8 cellular contexts compared by ENCODE assay signal in the genomic region with DNA sequence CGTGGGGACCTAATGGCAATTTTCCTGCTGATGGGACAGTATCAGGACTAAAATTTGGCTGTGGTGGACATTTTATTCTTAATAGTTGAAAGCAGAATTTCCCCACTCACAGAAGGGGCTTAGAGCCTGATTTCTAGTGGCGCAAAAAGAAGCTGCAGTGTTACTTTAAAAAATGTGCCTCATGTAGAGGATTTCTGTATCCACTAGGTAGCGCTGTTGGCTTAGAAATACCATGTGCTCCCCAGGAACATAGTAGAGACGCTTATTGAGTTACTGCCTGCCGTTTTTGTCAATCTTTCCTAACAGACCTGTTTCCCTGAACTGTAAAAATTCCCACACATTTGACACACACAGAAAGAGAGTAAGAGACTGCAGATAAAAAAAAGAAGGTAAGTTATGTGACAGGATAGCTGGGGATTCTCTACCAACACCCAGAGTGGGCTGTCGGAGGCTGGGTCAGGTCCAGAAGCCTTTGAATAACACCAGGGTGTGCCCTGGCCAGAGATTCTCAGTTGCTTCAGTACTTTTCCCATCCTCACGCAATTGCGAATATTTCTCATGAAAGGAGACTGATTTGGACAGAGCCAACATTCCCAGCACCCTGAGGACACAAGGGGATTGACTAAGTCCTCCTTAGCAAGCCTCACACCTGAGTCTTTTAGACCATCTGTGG.
DNase-seq lines count a peak whose midpoint lies in the region; ATAC-seq, FAIRE-seq and TF ChIP-seq lines count a peak whose summit lies in the region.

No MANE protein-coding gene starts in this region.

- peaks cover 3 to 5% (median 4%) of the 10 kb centered on the region in 3 donors for H3K4me1 Mint-ChIP-seq in CD8-positive, alpha-beta memory T cell

- H3K4me3 ChIP-seq in CD8-positive, alpha-beta memory T cell (ENCODE audit: low read length) = no peak overlapping the region
- no peak overlapping the region for H3K4me3 ChIP-seq in astrocyte of the cerebellum (ENCODE audit: low read depth, low read length)
- H3K4me3 ChIP-seq in right cardiac atrium (ENCODE audit: low read length) = peak overlapping the region; percentile 32
- H3K4me3 ChIP-seq in smooth muscle cell = no peak overlapping the region

- H3K27ac ChIP-seq in CD8-positive, alpha-beta memory T cell (ENCODE audit: low read depth, low read length) = no peak overlapping the region
- H3K27ac ChIP-seq in right cardiac atrium (ENCODE audit: low read length) (no peak overlapping the region), smooth muscle cell (ENCODE audit: low read depth) (no peak overlapping the region)

- no peak overlapping the region for H3K9ac ChIP-seq in smooth muscle cell (ENCODE audit: low read depth)

- CTCF ChIA-PET in CD8-positive, alpha-beta memory T cell (lab: Charles Lee) = interaction anchor here (1.0 to 1.5 kb wide), 3 partner anchors 20 to 105 kb away, joined by 3 to 5 read pairs (median 4); no protein-coding TSS in a partner anchor

- no peaks in the 10 kb centered on the region for H4K20me1 ChIP-seq in smooth muscle cell (ENCODE audit: low read depth)

- FAIRE-seq in HTR-8/SVneo (lab: Jason Lieb, UNC) = no peak

- H3K9me3 ChIP-seq in CD8-positive, alpha-beta memory T cell (ENCODE audit: low read length) = no peaks in the 10 kb centered on the region
- H3K9me3 ChIP-seq in right cardiac atrium (ENCODE audit: control insufficient read depth, low read length) (no peaks in the 10 kb centered on the region), smooth muscle cell (replicated peaks; ENCODE audit: low read depth) (no peaks in the 10 kb centered on the region)

- in situ Hi-C loops in astrocyte of the cerebellum (cut with HindIII; ENCODE audit: low sequenced_read_pairs) = no loop called here

- peaks cover 3% of the 10 kb centered on the region in 2 donors for H3K27me3 Mint-ChIP-seq in CD8-positive, alpha-beta memory T cell

- intact Hi-C loops in right cardiac atrium (cut with DNase I) = loop anchor here (5.0 to 10.0 kb wide), 3 partner anchors 95 to 203 kb away; no protein-coding TSS in a partner anchor

- H3K79me2 ChIP-seq in smooth muscle cell (ENCODE audit: low read depth) = no peaks in the 10 kb centered on the region

- H3K4me2 ChIP-seq in smooth muscle cell = no peak overlapping the region

- ATAC-seq in GM18868 (IDR thresholded peaks at IDR 0.05; ENCODE audit: unreplicated experiment) (peak; percentile 87), right cardiac atrium (peak; percentile 67 to 89), GM21825 (IDR thresholded peaks at IDR 0.05; ENCODE audit: unreplicated experiment) (no peak)

- no peaks in the 10 kb centered on the region for H3K36me3 ChIP-seq in CD8-positive, alpha-beta memory T cell (ENCODE audit: insufficient read depth, low read length)
- no peaks in the 10 kb centered on the region for H3K36me3 ChIP-seq in smooth muscle cell (ENCODE audit: low read depth)

- H3K4me1 ChIP-seq in CD8-positive, alpha-beta memory T cell (ENCODE audit: insufficient read depth, low read length) = no peaks in the 10 kb centered on the region
- no peaks in the 10 kb centered on the region for H3K4me1 ChIP-seq in right cardiac atrium (ENCODE audit: control insufficient read depth, insufficient read depth, low read length)
- no peaks in the 10 kb centered on the region for H3K4me1 ChIP-seq in smooth muscle cell (ENCODE audit: low read depth)

- POLR2A ChIA-PET in CD8-positive, alpha-beta memory T cell (lab: Charles Lee) = no interaction called here

- peak in 4 of 5 donors; percentile 6 to 42 (median 28) for DNase-seq in CD8-positive, alpha-beta memory T cell
- DNase-seq in HTR-8/SVneo (ENCODE audit: insufficient read length, low spot score) (peak; percentile 1), NOMO-1 treated with DMSO at 0.1 percent for 48 hours (lab: John Stamatoyannopoulos, UW; ENCODE audit: unreplicated experiment) (peak; percentile 57), astrocyte of the cerebellum (ENCODE audit: low read depth) (peak; percentile 1), right cardiac atrium (peak in 2 of 3 donors; percentile 28 to 59), smooth muscle cell (lab: John Stamatoyannopoulos, UW; ENCODE audit: unreplicated experiment) (no peak)

- peak overlapping the region in 3 of 8 donors; percentile 0 to 10 (median 3) for H3K27ac Mint-ChIP-seq in CD8-positive, alpha-beta memory T cell

- H3F3A ChIP-seq in smooth muscle cell (ENCODE audit: low read depth) = no peaks in the 10 kb centered on the region

- peak overlapping the region in 1 of 7 donors; percentile 48 for H3K4me3 Mint-ChIP-seq in CD8-positive, alpha-beta memory T cell

- H3K36me3 Mint-ChIP-seq in CD8-positive, alpha-beta memory T cell = no peaks in the 10 kb centered on the region

- WGBS in right cardiac atrium = 7% methylated on average over 8 of the region's 8 CpGs
- 39% methylated on average over 8 of the region's 8 CpGs for WGBS in smooth muscle cell (ENCODE audit: low lambda C conversion rate)

- peaks cover 0 to 3% (median 0%) of the 10 kb centered on the region in 5 donors for H3K9me3 Mint-ChIP-seq in CD8-positive, alpha-beta memory T cell

- no peak overlapping the region for H2AFZ ChIP-seq in smooth muscle cell (ENCODE audit: low read depth)

- TF ChIP-seq CTCF in astrocyte of the cerebellum (IDR thresholded peaks at IDR 0.05; ENCODE audit: low read depth, low read length, missing control alignments) (peak; percentile 33), smooth muscle cell (IDR thresholded peaks at IDR 0.05; ENCODE audit: borderline replicate concordance, insufficient read depth, poor library complexity, severe bottlenecking) (peak; percentile 34)

- no peaks in the 10 kb centered on the region for H3K27me3 ChIP-seq in CD8-positive, alpha-beta memory T cell (ENCODE audit: insufficient read depth, low read length, poor library complexity, severe bottlenecking)
- H3K27me3 ChIP-seq in right cardiac atrium (ENCODE audit: control insufficient read depth, insufficient read depth) (no peaks in the 10 kb centered on the region), smooth muscle cell (ENCODE audit: low read depth) (no peaks in the 10 kb centered on the region)
